8 cellular contexts compared by ENCODE assay signal in the genomic region with DNA sequence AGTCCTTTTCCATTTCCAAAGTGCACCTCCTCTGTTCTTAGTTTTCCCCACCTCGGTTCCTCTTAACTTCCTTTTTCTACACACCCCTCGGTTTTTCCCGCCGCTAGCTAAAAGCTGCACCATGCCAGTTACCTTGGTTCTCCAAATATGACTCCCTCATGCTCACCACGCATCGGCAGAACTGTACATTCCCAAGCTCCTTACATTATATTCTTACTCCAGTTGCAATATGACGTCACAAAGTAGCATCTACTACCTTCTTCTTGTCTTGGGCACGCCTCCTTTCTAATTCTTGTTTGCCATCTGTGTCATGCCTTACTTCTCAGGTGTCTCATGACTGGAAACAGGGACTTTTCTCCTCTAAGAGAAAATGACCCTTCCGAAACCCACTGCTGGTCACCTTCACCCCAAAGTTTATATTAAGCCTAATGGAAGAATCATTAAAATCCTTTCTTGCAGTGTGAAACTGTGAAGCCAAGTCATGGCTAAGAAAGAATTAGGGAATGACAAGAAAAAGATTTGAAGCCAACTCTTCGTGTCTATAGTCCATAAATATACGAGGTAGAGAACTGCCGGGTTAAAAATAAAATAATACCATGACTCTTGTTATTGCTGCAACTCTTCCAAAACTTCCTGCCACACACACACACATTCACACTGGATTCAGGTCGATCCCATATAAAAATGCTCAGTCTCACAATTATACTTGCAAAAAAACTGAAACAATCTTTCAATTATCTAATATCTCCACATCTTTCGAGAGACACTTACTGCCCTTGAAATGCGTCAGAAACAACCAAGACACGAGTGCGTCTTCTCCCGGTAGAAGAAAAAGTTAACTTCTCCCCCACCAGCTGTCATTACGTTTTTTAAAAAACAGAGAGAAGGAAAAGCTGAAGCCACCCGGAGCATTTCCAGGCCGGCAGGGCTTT. TPM values are rescaled to one million over a fixed set of nuclear protein-coding genes. Genes with fewer than 3 reads are reported as not detected.
DNase-seq lines count a peak whose midpoint lies in the region; ATAC-seq and TF ChIP-seq lines count a peak whose summit lies in the region.

No MANE protein-coding gene starts in this region.

- H3K4me1 ChIP-seq in MM.1S (ENCODE audit: low read length) (peaks cover 13% of the 10 kb centered on the region), vagina (peaks cover 17% of the 10 kb centered on the region)

- no peaks in the 10 kb centered on the region for H3K27me3 ChIP-seq in MM.1S (replicated peaks; ENCODE audit: insufficient read depth, low read length)
- no peaks in the 10 kb centered on the region for H3K27me3 ChIP-seq in vagina

- no peaks in the 10 kb centered on the region for H3K36me3 ChIP-seq in MM.1S (replicated peaks; ENCODE audit: insufficient read depth, low read length)
- H3K36me3 ChIP-seq in vagina: no peaks in the 10 kb centered on the region

- H3K9me2 ChIP-seq in MM.1S (replicated peaks; ENCODE audit: insufficient read depth, low read length): no peaks in the 10 kb centered on the region

- intact Hi-C loops in vagina (cut with DNase I): loop anchor here (2.0 kb wide), 1 partner anchor 45 kb away; no protein-coding TSS in a partner anchor

- H3K4me3 Mint-ChIP-seq in brain (peak overlapping the region; percentile 87 to 93 (median 88)), memory B cell (peak overlapping the region; percentile 90)

- H3K27ac ChIP-seq in MM.1S (ENCODE audit: low read length) (peak overlapping the region; percentile 88), vagina (peak overlapping the region; percentile 97)

- peak overlapping the region; percentile 48 to 88 (median 54) for H3K27ac Mint-ChIP-seq in brain
- H3K27ac Mint-ChIP-seq in memory B cell: peak overlapping the region; percentile 95

- DNase-seq in EL (peak; percentile 25), MM.1S (peak; percentile 35), memory B cell (ENCODE audit: low spot score in 2 of 2) (no peak), vagina (ENCODE audit: extremely low spot score in 2 of 2) (no peak), NCI-H1092 (lab: John Stamatoyannopoulos, UW) (no peak)
- no peak for DNase-seq in effector CD8-positive, alpha-beta T cell (lab: John Stamatoyannopoulos, UW)

- peaks cover 30% of the 10 kb centered on the region for H3K4me1 Mint-ChIP-seq in brain
- peaks cover 23% of the 10 kb centered on the region for H3K4me1 Mint-ChIP-seq in memory B cell

- H3K4me3 ChIP-seq in MM.1S (ENCODE audit: low read length) (peak overlapping the region; percentile 92), vagina (peak overlapping the region; percentile 74 to 96)

- H3K36me3 Mint-ChIP-seq in brain (peaks cover 5% of the 10 kb centered on the region), memory B cell (peaks cover 2% of the 10 kb centered on the region)

- H3K9me3 ChIP-seq in MM.1S (replicated peaks; ENCODE audit: insufficient read depth, low read length): no peaks in the 10 kb centered on the region
- no peaks in the 10 kb centered on the region for H3K9me3 ChIP-seq in vagina

- peak overlapping the region; percentile 92 for H3K9ac ChIP-seq in MM.1S (ENCODE audit: low read length)

- ATAC-seq in memory B cell (ENCODE audit: low read depth): no peak
- no peak for ATAC-seq in HG03108 (IDR thresholded peaks at IDR 0.05; ENCODE audit: unreplicated experiment)

- no peaks in the 10 kb centered on the region for H4K20me1 ChIP-seq in MM.1S (ENCODE audit: insufficient read depth, low read length)

- no peak for TF ChIP-seq CTCF in MM.1S (IDR thresholded peaks at IDR 0.05; ENCODE audit: low read length)
- no peak for TF ChIP-seq CTCF in brain (conservative IDR thresholded peaks at IDR 0.05)
- TF ChIP-seq CTCF in vagina (IDR thresholded peaks at IDR 0.05): no peak

- H3F3A ChIP-seq in MM.1S (ENCODE audit: insufficient read depth, low read length): peaks cover 26% of the 10 kb centered on the region

- peaks cover 0 to 3% (median 0%) of the 10 kb centered on the region in 5 experiments for H3K9me3 Mint-ChIP-seq in brain
- H3K9me3 Mint-ChIP-seq in memory B cell: no peaks in the 10 kb centered on the region

- peaks cover 12% of the 10 kb centered on the region for H3K27me3 Mint-ChIP-seq in brain
- H3K27me3 Mint-ChIP-seq in memory B cell: no peaks in the 10 kb centered on the region

- H3K4me2 ChIP-seq in MM.1S (ENCODE audit: low read depth, low read length): peak overlapping the region; percentile 71

- H3K79me2 ChIP-seq in MM.1S (ENCODE audit: low read length): peaks cover 52% of the 10 kb centered on the region

- TF ChIP-seq POLR2A in vagina (IDR thresholded peaks at IDR 0.05): no peak

- H2AFZ ChIP-seq in MM.1S (ENCODE audit: low read length): peak overlapping the region; percentile 56

RNA-seq across cellular contexts. Expression of gene ESYT2, which starts 1.6 kb away (rescaled TPM):
- 32.1 TPM for polyA plus RNA-seq in brain (ENCODE audit: insufficient read depth, low read depth, low replicate concordance)
- 82.5 TPM for total RNA-seq in vagina

RNA-seq across cellular contexts. Expression of gene DYNC2I1, which starts 28.7 kb away (rescaled TPM):
- 4.6 TPM for polyA plus RNA-seq in brain (ENCODE audit: insufficient read depth, low read depth, low replicate concordance)
- total RNA-seq in vagina: 22.3 TPM

Comparison
In these comparisons a context has a peak if more than half of its experiments do, and no peak if none do; other contexts are left out.
1. DNase-seq: peak in EL (single experiment) and MM.1S (single experiment); none in memory B cell (0 of 2), vagina (0 of 2), NCI-H1092 (single experiment) and effector CD8-positive, alpha-beta T cell (single experiment).